ENCODE assay signal across 30 cellular contexts in the genomic region with DNA sequence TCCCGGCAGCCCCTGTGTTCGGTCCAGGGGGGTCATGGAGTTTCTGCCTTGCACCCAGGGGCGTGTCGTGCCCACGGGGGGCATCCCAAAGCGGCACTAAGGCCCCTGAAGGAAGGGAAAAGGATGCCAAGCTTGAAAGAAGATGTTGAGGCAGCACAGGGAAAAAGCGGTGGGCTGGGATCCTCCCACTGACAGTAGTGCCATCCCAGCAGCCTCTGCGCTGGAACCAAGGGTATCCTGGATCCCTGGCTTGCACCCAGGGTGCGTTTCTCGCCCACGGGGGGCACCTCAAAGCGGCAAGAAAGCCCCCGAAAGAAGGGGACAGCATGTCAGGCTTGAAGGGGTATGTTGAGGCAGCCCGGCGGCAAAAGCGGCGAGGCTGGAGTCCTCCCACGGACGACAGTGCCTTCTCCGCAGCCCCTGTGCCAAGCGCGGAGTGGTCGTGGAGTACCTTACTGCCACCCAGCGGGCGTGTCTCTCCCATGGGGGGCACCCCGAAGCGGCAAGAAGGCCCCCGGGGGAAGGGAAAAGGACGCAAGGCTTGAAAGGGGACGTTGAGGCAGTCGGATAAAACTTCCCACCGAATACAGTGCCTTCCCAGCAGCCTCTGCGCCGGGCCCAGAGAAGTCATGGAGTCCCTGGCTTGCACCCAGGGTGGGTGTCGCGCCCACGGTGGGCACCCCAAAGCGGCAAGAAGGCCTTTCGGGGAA.
"Had no signal": no experiment of that assay in that cellular context is flagged by ENCODE, and none has a peak within 500 bp of the region (broad histone marks: within the 10 kb centered on the region; RNA-seq: fewer than 3 reads in every experiment).

No MANE protein-coding gene starts in this region.

- H3K27me3 Mint-ChIP-seq: activated CD4-positive, alpha-beta memory T cell treated with anti-CD3 and anti-CD28 coated beads for 36 hours; activated CD4-positive, alpha-beta T cell treated with anti-CD3 and anti-CD28 coated beads for 36 hours; activated naive CD4-positive, alpha-beta T cell treated with anti-CD3 and anti-CD28 coated beads, Interleukin-2, amount 10 ng/mL, durations not matched to agents 7 days and 5 days; activated naive CD8-positive, alpha-beta T cell treated with anti-CD3 and anti-CD28 coated beads, Interleukin-2, amount 10 ng/mL, durations not matched to agents 7 days and 5 days; brain; dendritic cell treated with granulocyte-macrophage colony-stimulating factor and Interleukin-4, amounts not matched to agents 40 ng/mL and 50 ng/mL, for 4 days had no signal

- H3K4me3 Mint-ChIP-seq: activated CD4-positive, alpha-beta memory T cell treated with anti-CD3 and anti-CD28 coated beads for 36 hours; activated CD4-positive, alpha-beta T cell treated with anti-CD3 and anti-CD28 coated beads for 36 hours; activated CD8-positive, alpha-beta T cell treated with anti-CD3 and anti-CD28 coated beads, Interleukin-2, amount 10 ng/mL, durations not matched to agents 7 days and 5 days; activated naive CD4-positive, alpha-beta T cell treated with anti-CD3 and anti-CD28 coated beads, Interleukin-2, amount 10 ng/mL, durations not matched to agents 7 days and 5 days; activated naive CD8-positive, alpha-beta T cell treated with anti-CD3 and anti-CD28 coated beads, Interleukin-2, amount 10 ng/mL, durations not matched to agents 7 days and 5 days; activated T-cell treated with anti-CD3 and anti-CD28 coated beads, Interleukin-2, amount 50 U/mL, for 4 hours; activated T-helper 17 cell treated with anti-CD3 and anti-CD28 coated beads, Interleukin-2, amount 50 U/mL, for 72 hours; brain; dendritic cell treated with granulocyte-macrophage colony-stimulating factor and Interleukin-4, amounts not matched to agents 40 ng/mL and 50 ng/mL, for 4 days; endodermal cell had no signal

- H3K9me3 ChIP-seq: ascending aorta, gastrocnemius medialis had no signal

- H3K4me3 ChIP-seq: ascending aorta, breast epithelium, cardiac muscle cell, coronary artery, dorsolateral prefrontal cortex, gastrocnemius medialis, heart left ventricle had no signal

- DNase-seq: activated CD4-positive, alpha-beta memory T cell treated with anti-CD3 and anti-CD28 coated beads for 36 hours; activated CD4-positive, alpha-beta T cell treated with anti-CD3 and anti-CD28 coated beads for 36 hours; activated CD4-positive, alpha-beta T cell treated with anti-CD3 and anti-CD28 coated beads, Interleukin-2, amount 50 U/mL, for 1 hour; activated CD4-positive, CD25-positive, alpha-beta regulatory T cell; activated CD4-positive, CD25-positive, alpha-beta regulatory T cell treated with anti-CD3 and anti-CD28 coated beads, Interleukin-2, amount 50 U/mL, for 72 hours; activated CD8-positive, alpha-beta T cell treated with anti-CD3 and anti-CD28 coated beads, Interleukin-2, amount 10 ng/mL, durations not matched to agents 7 days and 5 days; activated gamma-delta T cell; activated naive CD4-positive, alpha-beta T cell; activated naive CD4-positive, alpha-beta T cell treated with anti-CD3 and anti-CD28 coated beads, Interleukin-2, amount 10 ng/mL, durations not matched to agents 7 days and 5 days; activated naive CD8-positive, alpha-beta T cell treated with anti-CD3 and anti-CD28 coated beads, Interleukin-2, amount 10 ng/mL, durations not matched to agents 7 days and 5 days; activated T-cell treated with anti-CD3 and anti-CD28 coated beads, Interleukin-2, amount 50 U/mL, for 4 hours; central memory CD4-positive, alpha-beta T cell; cerebellar nuclear complex; dorsolateral prefrontal cortex; effector memory CD4-positive, alpha-beta T cell; endodermal cell; foreskin keratinocyte; gastrocnemius medialis; glutamatergic neuron; heart left ventricle; T-helper 2 cell had no signal

- H3K27ac ChIP-seq: ascending aorta, breast epithelium, cardiac muscle cell, coronary artery, dorsolateral prefrontal cortex, foreskin keratinocyte, gastrocnemius medialis, heart left ventricle had no signal

- H3K4me1 Mint-ChIP-seq: activated CD4-positive, alpha-beta T cell treated with anti-CD3 and anti-CD28 coated beads for 36 hours; activated naive CD4-positive, alpha-beta T cell treated with anti-CD3 and anti-CD28 coated beads, Interleukin-2, amount 10 ng/mL, durations not matched to agents 7 days and 5 days; activated naive CD8-positive, alpha-beta T cell treated with anti-CD3 and anti-CD28 coated beads, Interleukin-2, amount 10 ng/mL, durations not matched to agents 7 days and 5 days; activated T-helper 17 cell treated with anti-CD3 and anti-CD28 coated beads, Interleukin-2, amount 50 U/mL, for 72 hours; brain; endodermal cell had no signal

- H3K4me1 ChIP-seq: ascending aorta, breast epithelium, foreskin keratinocyte, gastrocnemius medialis, heart left ventricle had no signal

- H3K36me3 ChIP-seq: ascending aorta, breast epithelium, cardiac muscle cell, gastrocnemius medialis, heart left ventricle had no signal

- H3K36me3 Mint-ChIP-seq: activated CD4-positive, alpha-beta memory T cell treated with anti-CD3 and anti-CD28 coated beads for 36 hours; activated naive CD8-positive, alpha-beta T cell treated with anti-CD3 and anti-CD28 coated beads, Interleukin-2, amount 10 ng/mL, durations not matched to agents 7 days and 5 days; brain had no signal

- H3K27ac Mint-ChIP-seq: activated CD4-positive, alpha-beta memory T cell treated with anti-CD3 and anti-CD28 coated beads for 36 hours; activated CD4-positive, alpha-beta T cell treated with anti-CD3 and anti-CD28 coated beads for 36 hours; activated CD8-positive, alpha-beta T cell treated with anti-CD3 and anti-CD28 coated beads, Interleukin-2, amount 10 ng/mL, durations not matched to agents 7 days and 5 days; activated naive CD4-positive, alpha-beta T cell treated with anti-CD3 and anti-CD28 coated beads, Interleukin-2, amount 10 ng/mL, durations not matched to agents 7 days and 5 days; activated naive CD4-positive, alpha-beta T cell treated with anti-CD3 and anti-CD28 coated beads, Interleukin-2, amount 50 U/mL, for 72 hours; activated naive CD8-positive, alpha-beta T cell treated with anti-CD3 and anti-CD28 coated beads, Interleukin-2, amount 10 ng/mL, durations not matched to agents 7 days and 5 days; activated T-helper 17 cell treated with anti-CD3 and anti-CD28 coated beads, Interleukin-2, amount 50 U/mL, for 72 hours; brain; dendritic cell treated with granulocyte-macrophage colony-stimulating factor and Interleukin-4, amounts not matched to agents 40 ng/mL and 50 ng/mL, for 4 days; endodermal cell had no signal

- H3K27me3 ChIP-seq: ascending aorta, cardiac muscle cell, foreskin keratinocyte, gastrocnemius medialis, heart left ventricle had no signal

- ATAC-seq: activated CD4-positive, alpha-beta T cell treated with anti-CD3 and anti-CD28 coated beads for 36 hours; activated CD8-positive, alpha-beta T cell treated with anti-CD3 and anti-CD28 coated beads, Interleukin-2, amount 10 ng/mL, durations not matched to agents 7 days and 5 days; activated naive CD4-positive, alpha-beta T cell treated with anti-CD3 and anti-CD28 coated beads, Interleukin-2, amount 50 U/mL, for 72 hours; activated T-cell treated with anti-CD3 and anti-CD28 coated beads, Interleukin-2, amount 50 U/mL, for 4 hours; activated T-helper 17 cell treated with anti-CD3 and anti-CD28 coated beads, Interleukin-2, amount 50 U/mL, for 72 hours; esophagus mucosa; foreskin keratinocyte; gastrocnemius medialis; heart left ventricle had no signal
